Comparison of ENCODE assay signal across 8 cellular contexts in the genomic region with DNA sequence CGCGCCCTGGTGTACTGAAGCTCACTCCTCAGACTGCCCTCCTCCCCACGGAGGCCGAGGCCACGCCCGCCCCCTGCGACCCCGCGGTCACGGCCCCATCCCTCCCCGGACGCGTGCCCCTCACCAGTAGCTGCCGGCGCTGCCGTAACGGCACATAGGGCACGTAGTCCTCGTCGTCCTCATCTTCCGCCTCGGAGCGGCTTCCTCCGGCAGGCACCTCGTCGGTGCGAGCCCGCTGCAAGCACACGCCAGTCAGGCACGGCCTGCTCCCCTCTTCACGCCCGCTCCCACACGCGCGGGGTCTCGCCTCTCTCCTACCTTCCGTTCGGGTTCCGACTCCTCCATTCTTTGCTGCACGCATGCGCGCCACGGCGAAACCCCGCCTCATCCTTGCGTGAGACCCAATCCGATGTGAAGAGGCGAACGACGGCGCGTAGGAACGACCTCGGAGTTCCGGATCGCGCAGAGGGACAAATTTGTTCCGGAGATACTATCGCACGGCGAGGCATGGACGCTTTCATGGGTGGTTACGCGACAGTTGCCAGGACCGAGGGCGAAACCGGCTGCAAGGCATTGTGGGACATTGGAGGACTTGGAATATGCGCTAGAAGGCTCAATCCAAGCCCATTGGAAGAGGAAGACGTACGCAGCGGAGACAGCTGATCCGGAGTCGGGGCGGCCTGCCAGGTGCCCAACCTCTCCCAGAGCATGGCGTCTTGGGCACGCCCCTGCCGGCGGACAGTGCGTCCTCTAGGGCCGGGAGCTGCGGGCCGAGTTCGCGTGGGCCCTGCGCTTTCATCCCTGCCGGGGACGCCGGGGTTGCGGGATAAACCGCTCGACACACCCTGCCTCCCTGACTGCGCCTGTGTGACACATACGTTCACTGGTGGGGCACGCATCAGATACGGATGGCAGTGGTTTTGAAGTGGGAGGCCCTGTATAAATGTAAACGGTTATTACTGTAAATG. TPM values are rescaled to one million over a fixed set of nuclear protein-coding genes. Genes with fewer than 3 reads are reported as not detected.
DNase-seq lines count a peak whose midpoint lies in the region; ATAC-seq and FAIRE-seq lines count a peak whose summit lies in the region.

A gene (minus strand): TSS at position 361 of the 968 bp plus-strand sequence. CDS start 16 bp downstream, at position 345.

- intact Hi-C loops in aorta (cut with DNase I): no loop called here

- ATAC-seq in HG02973 (IDR thresholded peaks at IDR 0.05; ENCODE audit: unreplicated experiment) (peak; percentile 57), aorta (ENCODE audit: low FRiP score) (peak; percentile 95)

- peak within 1 kb of the TSS; percentile 99 for H3K4me3 ChIP-seq in rectal smooth muscle tissue (ENCODE audit: low read length)
- peak within 1 kb of the TSS; percentile 9 to 47 for H3K4me3 ChIP-seq in aorta (ENCODE audit: low read length in 2 of 2)

- peak within 1 kb of the TSS; percentile 86 for H3K27ac ChIP-seq in rectal smooth muscle tissue (ENCODE audit: low read depth, low read length)
- H3K27ac ChIP-seq in aorta (ENCODE audit: low read depth in 1 of 2, low read length in 2 of 2): peak within 1 kb of the TSS in 1 of 2 donors; percentile 43

- peak within 1 kb of the TSS; percentile 82 for H3K9ac ChIP-seq in rectal smooth muscle tissue (ENCODE audit: low read length)

- DNase-seq in GM18507 (ENCODE audit: extremely low spot score, insufficient read length, low read depth) (peak; percentile 98), NCI-H2081 (lab: John Stamatoyannopoulos, UW) (peak; percentile 96 to 99), T1000 (lab: John Stamatoyannopoulos, UW) (peak; percentile 95), astrocyte of the hippocampus (ENCODE audit: low read depth, low spot score) (peak; percentile 99), hepatic stellate cell (ENCODE audit: low spot score) (peak; percentile 99), aorta (peak; percentile 99)

- H3K27me3 ChIP-seq in rectal smooth muscle tissue (ENCODE audit: control insufficient read depth, insufficient read depth, low read length) (no peaks in the 10 kb centered on the region), aorta (ENCODE audit: control insufficient read depth in 1 of 2, insufficient read depth in 2 of 2, low read length in 1 of 2) (no peaks in the 10 kb centered on the region)

- H3K36me3 ChIP-seq in rectal smooth muscle tissue (ENCODE audit: control insufficient read depth, insufficient read depth, low read length) (peaks cover 25% of the 10 kb centered on the region), aorta (ENCODE audit: control insufficient read depth in 1 of 2, insufficient read depth in 2 of 2, low read length in 1 of 2) (peaks cover 3 to 7% of the 10 kb centered on the region in 2 donors)

- peak; percentile 99 for FAIRE-seq in GM18507 (lab: Jason Lieb, UNC)

- WGBS in aorta, 2 donors: 0% methylated on average over 95 to 96 of the region's 96 CpGs

- no peaks in the 10 kb centered on the region for H3K9me3 ChIP-seq in aorta (ENCODE audit: control insufficient read depth, low read length)

- H3K4me1 ChIP-seq in rectal smooth muscle tissue (ENCODE audit: control insufficient read depth, insufficient read depth, low read length): peaks cover 7% of the 10 kb centered on the region
- H3K4me1 ChIP-seq in aorta (ENCODE audit: control insufficient read depth in 1 of 2, insufficient read depth in 2 of 2, low read length in 2 of 2): no peaks in the 10 kb centered on the region

RNA-seq across cellular contexts. Expression of the gene that starts here (rescaled TPM):
- total RNA-seq in aorta: 10 to 100 TPM; 45.0 to 54.9 TPM
- polyA plus RNA-seq in aorta: 10 to 100 TPM; 46.5 to 95.4 TPM
